Comparison of ENCODE assay signal across 16 cellular contexts in the genomic region with DNA sequence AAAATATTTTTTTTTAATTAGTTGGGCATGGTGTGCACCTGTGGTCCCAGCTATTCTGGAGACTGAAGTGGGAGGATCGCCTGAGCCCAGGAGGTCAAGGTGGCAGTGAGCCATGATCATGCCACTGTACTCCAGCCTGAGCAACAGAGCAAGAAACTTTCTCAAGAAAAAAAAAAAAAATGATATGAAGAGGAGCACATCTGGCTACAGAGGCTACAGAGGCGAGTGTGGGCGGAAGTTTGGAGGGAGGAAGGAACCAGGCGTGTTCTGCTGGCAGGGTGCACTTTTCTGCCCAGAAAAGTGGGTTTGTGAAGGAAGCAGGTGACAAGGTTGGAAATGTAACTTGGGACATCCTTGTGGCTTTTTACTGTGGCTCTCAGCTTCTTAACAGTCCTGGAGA.
DNase-seq lines count a peak whose midpoint lies in the region; ATAC-seq and TF ChIP-seq lines count a peak whose summit lies in the region.
"Had no signal": no experiment of that assay in that cellular context is flagged by ENCODE, and none has a peak within 500 bp of the region (broad histone marks: within the 10 kb centered on the region; RNA-seq: fewer than 3 reads in every experiment).

No MANE protein-coding gene starts in this region.

- H2AFZ ChIP-seq in hepatocyte (no peak overlapping the region), neural progenitor cell (replicated peaks) (no peak overlapping the region)

- H3F3A ChIP-seq in DOHH2 (ENCODE audit: control insufficient read depth, insufficient read depth) = no peaks in the 10 kb centered on the region
- peaks cover 5% of the 10 kb centered on the region for H3F3A ChIP-seq in neural progenitor cell (ENCODE audit: low read depth)

- H3K9me3 Mint-ChIP-seq in T-cell (no peaks in the 10 kb centered on the region), neural progenitor cell (no peaks in the 10 kb centered on the region)

- no peak overlapping the region for H3K9ac ChIP-seq in BLaER1
- no peak overlapping the region for H3K9ac ChIP-seq in neural progenitor cell

- H3K9me2 ChIP-seq in DOHH2 (replicated peaks; ENCODE audit: control insufficient read depth, low read length) = no peaks in the 10 kb centered on the region
- no peaks in the 10 kb centered on the region for H3K9me2 ChIP-seq in hepatocyte (replicated peaks; ENCODE audit: insufficient read depth)

- H3K36me3 Mint-ChIP-seq in T-cell (no peaks in the 10 kb centered on the region), neural progenitor cell (no peaks in the 10 kb centered on the region)

- H3K4me1 ChIP-seq in BLaER1 (peaks cover 98% of the 10 kb centered on the region), DOHH2 (ENCODE audit: control insufficient read depth, low read length) (peaks cover 31% of the 10 kb centered on the region), hepatocyte (ENCODE audit: insufficient read depth) (peaks cover 41% of the 10 kb centered on the region), neural progenitor cell (peaks cover 12% of the 10 kb centered on the region)

- peaks cover 13 to 21% (median 14%) of the 10 kb centered on the region in 3 donors for H3K4me1 Mint-ChIP-seq in T-cell
- H3K4me1 Mint-ChIP-seq in neural progenitor cell = peaks cover 44% of the 10 kb centered on the region

- CTCF ChIA-PET in T-cell (lab: Charles Lee) = no interaction called here

- WGBS in hepatocyte (ENCODE audit: low lambda C conversion rate, missing lambda C conversion rate) = 92% methylated on average over 4 of the region's 4 CpGs

- H3K4me2 ChIP-seq in BLaER1 = peak overlapping the region; percentile 68
- H3K4me2 ChIP-seq in DOHH2 (ENCODE audit: low read length) = peak overlapping the region; percentile 10; the same call in 1 of the 2 replicates
- H3K4me2 ChIP-seq in hepatocyte = no peak overlapping the region
- H3K4me2 ChIP-seq in neural progenitor cell = no peak overlapping the region

- H3K27ac ChIP-seq in BLaER1 (peak overlapping the region; percentile 48; the same call in 1 of the 2 replicates), DOHH2 (ENCODE audit: low read depth, low read length) (no peak overlapping the region), hepatocyte (peak overlapping the region; percentile 93), neural progenitor cell (no peak overlapping the region)
- H3K27ac ChIP-seq: HL-60 had no signal

- H3K4me3 ChIP-seq in BLaER1 = no peak overlapping the region
- no peak overlapping the region for H3K4me3 ChIP-seq in DOHH2 (ENCODE audit: low read length)
- H3K4me3 ChIP-seq in hepatocyte = no peak overlapping the region
- no peak overlapping the region for H3K4me3 ChIP-seq in neural progenitor cell

- no peaks in the 10 kb centered on the region for H3K27me3 ChIP-seq in BLaER1
- H3K27me3 ChIP-seq in DOHH2 (ENCODE audit: control insufficient read depth, low read length) = peaks cover 17% of the 10 kb centered on the region
- H3K27me3 ChIP-seq in hepatocyte = no peaks in the 10 kb centered on the region
- no peaks in the 10 kb centered on the region for H3K27me3 ChIP-seq in neural progenitor cell

- H3K36me3 ChIP-seq in BLaER1 (no peaks in the 10 kb centered on the region), DOHH2 (ENCODE audit: control insufficient read depth, low read length) (no peaks in the 10 kb centered on the region), hepatocyte (replicated peaks; ENCODE audit: insufficient read depth, low read depth) (no peaks in the 10 kb centered on the region), neural progenitor cell (no peaks in the 10 kb centered on the region)

- ATAC-seq in T-cell (replicated peaks in 1 of 4) (no peak), left lobe of liver (no peak)
- ATAC-seq: HCT116, sciatic nerve had no signal

- H3K79me2 ChIP-seq in DOHH2 (ENCODE audit: control insufficient read depth, low read length) (no peaks in the 10 kb centered on the region), hepatocyte (no peaks in the 10 kb centered on the region), neural progenitor cell (ENCODE audit: low read depth) (no peaks in the 10 kb centered on the region)

- H3K9me3 ChIP-seq in BLaER1 (no peaks in the 10 kb centered on the region), DOHH2 (ENCODE audit: control insufficient read depth, insufficient read depth, low read length) (no peaks in the 10 kb centered on the region), hepatocyte (ENCODE audit: low read depth) (no peaks in the 10 kb centered on the region), neural progenitor cell (ENCODE audit: low read depth) (no peaks in the 10 kb centered on the region)

- H4K20me1 ChIP-seq in BLaER1 (no peaks in the 10 kb centered on the region), DOHH2 (ENCODE audit: control insufficient read depth, insufficient read depth, low read depth, low read length) (no peaks in the 10 kb centered on the region), hepatocyte (ENCODE audit: insufficient read depth, poor library complexity, severe bottlenecking) (no peaks in the 10 kb centered on the region), neural progenitor cell (ENCODE audit: low read depth) (no peaks in the 10 kb centered on the region)

- H3K4me3 Mint-ChIP-seq in T-cell (peak overlapping the region in 1 of 3 donors; percentile 1), neural progenitor cell (no peak overlapping the region)
- H3K4me3 Mint-ChIP-seq: activated naive CD4-positive, alpha-beta T cell treated with anti-CD3 and anti-CD28 coated beads, Interleukin-2, amount 10 ng/mL, durations not matched to agents 7 days and 5 days had no signal

- POLR2A ChIA-PET in T-cell (lab: Charles Lee) = no interaction called here

- H3K27me3 Mint-ChIP-seq in T-cell (peaks cover 0 to 15% of the 10 kb centered on the region in 2 donors), neural progenitor cell (ENCODE audit: insufficient read depth, low read depth) (peaks cover 3% of the 10 kb centered on the region)

- TF ChIP-seq CTCF in DOHH2 (IDR thresholded peaks at IDR 0.05; ENCODE audit: low read depth, low read length, poor library complexity, severe bottlenecking) (no peak), hepatocyte (IDR thresholded peaks at IDR 0.05; ENCODE audit: poor library complexity) (no peak), neural progenitor cell (IDR thresholded peaks at IDR 0.05) (no peak)

- H3K27ac Mint-ChIP-seq in T-cell = peak overlapping the region; percentile 33 to 41
- H3K27ac Mint-ChIP-seq in neural progenitor cell = no peak overlapping the region
- H3K27ac Mint-ChIP-seq: activated naive CD4-positive, alpha-beta T cell treated with anti-CD3 and anti-CD28 coated beads, Interleukin-2, amount 10 ng/mL, durations not matched to agents 7 days and 5 days had no signal

- DNase-seq in T-cell (no peak), hepatocyte (ENCODE audit: low spot score) (no peak), left lobe of liver (ENCODE audit: low spot score) (no peak), neural progenitor cell (ENCODE audit: low spot score) (no peak)
- no peak for DNase-seq in NK-92 treated with Interleukin-12 subunit alpha and Interleukin-12 subunit beta, amount 100 ng/mL, for 24 hours (lab: John Stamatoyannopoulos, UW)
- DNase-seq: activated CD4-positive, CD25-positive, alpha-beta regulatory T cell treated with anti-CD3 and anti-CD28 coated beads, Interleukin-2, amount 50 U/mL, for 72 hours; activated naive CD4-positive, alpha-beta T cell treated with anti-CD3 and anti-CD28 coated beads, Interleukin-2, amount 10 ng/mL, durations not matched to agents 7 days and 5 days; KG1; NCI-H1092 treated with DMSO at 0.1 percent for 48 hours; NCI-H524; T1000 had no signal

Comparison
In these comparisons a context has a peak if more than half of its experiments do, and no peak if none do; other contexts are left out.
1. H3K27ac ChIP-seq: peak in BLaER1 (single experiment) and hepatocyte (single experiment); none in DOHH2 (single experiment) and neural progenitor cell (single experiment).
2. H3K4me2 ChIP-seq: peak in BLaER1 (single experiment) and DOHH2 (single experiment); none in hepatocyte (single experiment) and neural progenitor cell (single experiment).